8 cellular contexts compared by ENCODE assay signal in the genomic region with DNA sequence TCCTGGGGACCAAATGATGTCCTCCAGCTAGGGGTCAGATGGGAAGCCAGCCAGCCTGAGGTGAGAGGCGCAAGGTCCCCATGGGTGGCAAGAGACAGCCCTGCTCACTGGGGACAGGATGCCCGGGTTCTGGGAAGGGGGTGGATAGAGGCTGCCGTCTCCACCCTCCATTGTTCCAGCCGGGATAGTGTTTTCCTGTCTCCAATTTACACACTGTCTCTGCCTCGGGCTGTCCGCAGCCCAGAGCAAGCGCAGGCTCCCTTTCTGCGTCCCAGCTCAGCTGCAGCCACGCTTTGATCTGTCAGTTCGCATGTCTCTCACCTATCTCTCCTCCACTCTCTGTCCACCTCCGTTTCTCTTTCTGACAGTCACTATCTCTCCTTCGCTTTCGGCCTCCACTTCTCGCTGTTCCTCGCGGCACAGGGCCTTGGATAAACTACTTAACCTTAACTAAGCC. TPM values are rescaled to one million over a fixed set of nuclear protein-coding genes. Genes with fewer than 3 reads are reported as not detected.
DNase-seq lines count a peak whose midpoint lies in the region; ATAC-seq and TF ChIP-seq lines count a peak whose summit lies in the region.

No MANE protein-coding gene starts in this region.

- no peaks in the 10 kb centered on the region for H3K9me3 Mint-ChIP-seq in endodermal cell

- peak overlapping the region; percentile 98 for H3K4me3 ChIP-seq in HUES48 (ENCODE audit: low read depth, low read length)
- H3K4me3 ChIP-seq in endodermal cell (ENCODE audit: low read length) = peak overlapping the region; percentile 99
- peak overlapping the region; percentile 59 for H3K4me3 ChIP-seq in lower leg skin (ENCODE audit: low read depth, poor library complexity, severe bottlenecking)
- peak overlapping the region; percentile 48 to 57 for H3K4me3 ChIP-seq in tibial artery

- DNase-seq in endodermal cell (peak; percentile 57), lower leg skin (ENCODE audit: low spot score in 2 of 2) (no peak), tibial artery (no peak), NCI-H774 (lab: John Stamatoyannopoulos, UW) (no peak), T-helper 2 cell (no peak)

- no peaks in the 10 kb centered on the region for H3K9me3 ChIP-seq in HUES48 (ENCODE audit: control insufficient read depth, insufficient read depth, low read length)
- no peaks in the 10 kb centered on the region for H3K9me3 ChIP-seq in endodermal cell (ENCODE audit: control insufficient read depth, low read length)
- no peaks in the 10 kb centered on the region for H3K9me3 ChIP-seq in tibial artery

- no peaks in the 10 kb centered on the region for H3K27me3 Mint-ChIP-seq in endodermal cell (ENCODE audit: insufficient read depth)

- H3K4me3 Mint-ChIP-seq in endodermal cell = peak overlapping the region; percentile 93

- peaks cover 11% of the 10 kb centered on the region; the same call in 1 of the 2 replicates for H3K4me1 ChIP-seq in HUES48 (ENCODE audit: control insufficient read depth, insufficient read depth, low read length)
- H3K4me1 ChIP-seq in endodermal cell (ENCODE audit: control insufficient read depth, insufficient read depth, low read length) = no peaks in the 10 kb centered on the region
- H3K4me1 ChIP-seq in tibial artery = peaks cover 0 to 22% (median 15%) of the 10 kb centered on the region in 4 donors

- peaks cover 50% of the 10 kb centered on the region for H3K36me3 ChIP-seq in HUES48 (ENCODE audit: control insufficient read depth, insufficient read depth, low read length)
- H3K36me3 ChIP-seq in endodermal cell (ENCODE audit: control insufficient read depth, insufficient read depth, low read length) = peaks cover 36% of the 10 kb centered on the region
- peaks cover 0 to 29% (median 11%) of the 10 kb centered on the region in 3 donors for H3K36me3 ChIP-seq in tibial artery

- intact Hi-C loops in lower leg skin (cut with DNase I; ENCODE audit: low total_unique reads) = no loop called here
- intact Hi-C loops in tibial artery (cut with DNase I; ENCODE audit: low total_unique reads) = no loop called here

- TF ChIP-seq CTCF in endodermal cell (conservative IDR thresholded peaks at IDR 0.05) (no peak), lower leg skin (IDR thresholded peaks at IDR 0.05) (no peak), tibial artery (IDR thresholded peaks at IDR 0.05) (no peak)

- 0 out of 2 replicates have a peak overlapping the region, but pooled peaks have one; percentile 87 for H3K9ac ChIP-seq in HUES48 (ENCODE audit: low read depth, low read length)
- H3K9ac ChIP-seq in endodermal cell (ENCODE audit: extremely low read depth, low read length, poor library complexity, severe bottlenecking) = peak overlapping the region; percentile 78

- TF ChIP-seq POLR2A in lower leg skin (IDR thresholded peaks at IDR 0.05) = no peak

- H3K27ac ChIP-seq in HUES48 (ENCODE audit: low read depth, low read length) (no peak overlapping the region), endodermal cell (ENCODE audit: low read depth, low read length) (no peak overlapping the region), tibial artery (no peak overlapping the region)

- 27 to 36% methylated on average over 7 to 16 of the region's 16 CpGs for WGBS in endodermal cell (ENCODE audit: insufficient coverage in 1 of 2, insufficient read length in 1 of 2), 2 experiments
- 13 to 14% methylated on average over 16 of the region's 16 CpGs for WGBS in lower leg skin, 2 donors

- peak overlapping the region; percentile 92 for H3K27ac Mint-ChIP-seq in endodermal cell

- no peak for ATAC-seq in GM21737 (IDR thresholded peaks at IDR 0.05; ENCODE audit: unreplicated experiment)
- ATAC-seq in GM19023 (IDR thresholded peaks at IDR 0.05; ENCODE audit: unreplicated experiment) = no peak

- peaks cover 16% of the 10 kb centered on the region for H3K4me1 Mint-ChIP-seq in endodermal cell

- H3K36me3 Mint-ChIP-seq in endodermal cell (ENCODE audit: low read depth) = peaks cover 34% of the 10 kb centered on the region

- no peaks in the 10 kb centered on the region for H3K27me3 ChIP-seq in HUES48 (ENCODE audit: control insufficient read depth, insufficient read depth, low read length)
- H3K27me3 ChIP-seq in endodermal cell (ENCODE audit: control insufficient read depth, insufficient read depth, low read length, poor library complexity, severe bottlenecking) = no peaks in the 10 kb centered on the region
- H3K27me3 ChIP-seq in tibial artery = peaks cover 0 to 73% of the 10 kb centered on the region in 2 donors

RNA-seq across cellular contexts. Expression of a gene that starts 2.1 kb away (rescaled TPM):
- 100 to 1,000 TPM; 106 to 117 TPM for total RNA-seq in endodermal cell
- 49.4 TPM for polyA plus RNA-seq in endodermal cell (2013, experiment 1 of 2)
- 46.5 TPM for polyA plus RNA-seq in endodermal cell (2013, experiment 2 of 2)
- 10 to 100 TPM; 51.1 to 72.2 (median 60.9) TPM for total RNA-seq in lower leg skin

RNA-seq across cellular contexts. Expression of a gene that starts 27.3 kb away (rescaled TPM):
- total RNA-seq in endodermal cell (10 to 100 TPM; 22.5 to 35.1 TPM), lower leg skin (10 to 100 TPM; 14.0 to 32.9 (median 21.8) TPM)
- polyA plus RNA-seq in endodermal cell (2013, experiment 1 of 2) = 17.0 TPM
- 16.7 TPM for polyA plus RNA-seq in endodermal cell (2013, experiment 2 of 2)

RNA-seq across cellular contexts. Expression of a gene that starts 41.9 kb away (rescaled TPM):
- total RNA-seq in endodermal cell (100 to 1,000 TPM; 107 to 114 TPM), lower leg skin (10 to 100 TPM; 71.8 to 88.7 (median 81.0) TPM)
- polyA plus RNA-seq in endodermal cell (2013, experiment 1 of 2) = 56.2 TPM
- 56.4 TPM for polyA plus RNA-seq in endodermal cell (2013, experiment 2 of 2)

RNA-seq across cellular contexts. Expression of a gene that starts 49.7 kb away (rescaled TPM):
- total RNA-seq in endodermal cell = 100 to 1,000 TPM; 186 to 236 TPM
- 161 TPM for polyA plus RNA-seq in endodermal cell (2013, experiment 1 of 2)
- polyA plus RNA-seq in endodermal cell (2013, experiment 2 of 2) = 142 TPM
- 100 to 1,000 TPM in 2 of 4 donors, 10 to 100 TPM in 2; 73.3 to 129 (median 107) TPM for total RNA-seq in lower leg skin
